Comparison of ENCODE assay signal across 9 cellular contexts in the genomic region with DNA sequence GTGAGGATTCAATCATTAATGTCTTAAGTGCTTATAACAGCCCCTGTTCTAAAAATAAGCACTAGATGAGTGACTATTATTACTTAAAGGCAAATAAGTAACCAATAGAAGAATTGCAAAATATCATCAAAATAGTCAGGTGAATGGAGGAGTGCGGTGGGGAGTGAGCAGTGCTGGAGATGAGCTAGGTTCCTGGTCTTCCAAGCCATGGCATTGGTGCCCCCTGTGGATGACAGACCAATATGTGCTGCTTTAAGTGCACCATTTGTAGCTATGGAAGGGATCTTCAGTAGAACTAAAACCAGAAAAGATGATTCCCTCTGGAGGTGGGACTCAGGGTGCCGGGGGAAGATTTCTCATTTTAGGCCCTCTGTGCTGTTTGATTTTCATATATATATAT. TPM values are rescaled to one million over a fixed set of nuclear protein-coding genes. Genes with fewer than 3 reads are reported as not detected.
DNase-seq lines count a peak whose midpoint lies in the region; ATAC-seq and TF ChIP-seq lines count a peak whose summit lies in the region.
"Had no signal": no experiment of that assay in that cellular context is flagged by ENCODE, and none has a peak within 500 bp of the region (broad histone marks: within the 10 kb centered on the region; RNA-seq: fewer than 3 reads in every experiment).

No MANE protein-coding gene starts in this region.

- DNase-seq in CD14-positive monocyte (ENCODE audit: low spot score) (peak; percentile 70), HFF-Myc (ENCODE audit: extremely low read depth, low read depth) (peak; percentile 24), UCSD-AML1 (lab: John Stamatoyannopoulos, UW; ENCODE audit: unreplicated experiment) (peak; percentile 41), kidney tubule cell (ENCODE audit: low spot score) (peak; percentile 42), SHP77 treated with DMSO at 0.1 percent for 48 hours (lab: John Stamatoyannopoulos, UW) (no peak)
- DNase-seq in activated effector memory CD4-positive, alpha-beta T cell treated with anti-CD3 and anti-CD28 coated beads, Interleukin-2, amount 50 U/mL, for 16 hours, result no peak

- no peaks in the 10 kb centered on the region for H3K9me3 Mint-ChIP-seq in CD14-positive monocyte
- H3K9me3 Mint-ChIP-seq: brain had no signal

- peak; percentile 72 for TF ChIP-seq CTCF in CD14-positive monocyte (IDR thresholded peaks at IDR 0.05)
- peak; percentile 48 for TF ChIP-seq CTCF in HFF-Myc (IDR thresholded peaks at IDR 0.05; ENCODE audit: low read depth, low read length, missing control alignments)

- H3K27me3 Mint-ChIP-seq in CD14-positive monocyte (ENCODE audit: low read depth in 3 of 3), result peaks cover 2 to 12% (median 7%) of the 10 kb centered on the region in 3 donors

- ATAC-seq in HG03520 (IDR thresholded peaks at IDR 0.05; ENCODE audit: unreplicated experiment) (no peak), GM19455 (IDR thresholded peaks at IDR 0.05; ENCODE audit: unreplicated experiment) (no peak)

- peak overlapping the region in 1 of 7 donors; percentile 49 for H3K27ac Mint-ChIP-seq in CD14-positive monocyte

- no peaks in the 10 kb centered on the region for H3K36me3 Mint-ChIP-seq in CD14-positive monocyte
- H3K36me3 Mint-ChIP-seq: brain had no signal

- intact Hi-C loops in CD14-positive monocyte (cut with micrococcal nuclease), result loop anchor here (1.0 to 10.0 kb wide), 3 partner anchors 48 to 110 kb away; partner anchors contain the start of gene SLC30A1 (in 1 of the 2)

- no peak overlapping the region for H3K4me3 Mint-ChIP-seq in CD14-positive monocyte
- H3K4me3 Mint-ChIP-seq: brain had no signal

- no peak overlapping the region for H3K4me3 ChIP-seq in HFF-Myc (replicated peaks; ENCODE audit: low read depth, low read length)

- H3K4me1 Mint-ChIP-seq in CD14-positive monocyte, result peaks cover 3% of the 10 kb centered on the region

RNA-seq across cellular contexts. Expression of gene SLC30A1, which starts 46.1 kb away (rescaled TPM):
- 10 to 100 TPM; 11.9 to 13.2 TPM for polyA plus RNA-seq in CD14-positive monocyte

RNA-seq across cellular contexts. Expression of gene NEK2, which starts 50.4 kb away (rescaled TPM):
- polyA plus RNA-seq in CD14-positive monocyte, result not detected

Comparison
In these comparisons a context has a peak if more than half of its experiments do, and no peak if none do; other contexts are left out.
1. DNase-seq: peak in CD14-positive monocyte (single experiment), HFF-Myc (single experiment), UCSD-AML1 (single experiment) and kidney tubule cell (single experiment); none in SHP77 treated with DMSO at 0.1 percent for 48 hours (single experiment) and activated effector memory CD4-positive, alpha-beta T cell treated with anti-CD3 and anti-CD28 coated beads, Interleukin-2, amount 50 U/mL, for 16 hours (single experiment).